23 cellular contexts compared by ENCODE assay signal in genomic region chr6:2870046-2870636, GRCh38.
"Had no signal": no experiment of that assay in that cellular context is flagged by ENCODE, and none has a peak within 500 bp of the region (broad histone marks: within the 10 kb centered on the region; RNA-seq: fewer than 3 reads in every experiment).

No MANE protein-coding gene starts in this region.

- H3K27me3 ChIP-seq: brain microvascular endothelial cell had no signal

- H3K36me3 ChIP-seq: brain microvascular endothelial cell, cardiac muscle cell had no signal

- ATAC-seq: activated CD8-positive, alpha-beta memory T cell treated with anti-CD3 and anti-CD28 coated beads, Interleukin-2, amount 10 ng/mL, durations not matched to agents 7 days and 5 days; K562 had no signal

- H3K4me3 ChIP-seq: cardiac muscle cell, K562 had no signal

- H3K9me3 Mint-ChIP-seq: activated T-cell treated with anti-CD3 and anti-CD28 coated beads, Interleukin-2, amount 50 U/mL, for 4 hours; T-cell had no signal

- DNase-seq: activated CD4-positive, alpha-beta T cell treated with anti-CD3 and anti-CD28 coated beads, Interleukin-2, amount 50 U/mL, for 4 hours; activated CD8-positive, alpha-beta memory T cell treated with anti-CD3 and anti-CD28 coated beads, Interleukin-2, amount 10 ng/mL, durations not matched to agents 7 days and 5 days; activated gamma-delta T cell; activated T-cell treated with anti-CD3 and anti-CD28 coated beads, Interleukin-2, amount 50 U/mL, for 4 hours; brain microvascular endothelial cell; Kasumi-1; NCI-H1105 treated with DMSO at 0.1 percent for 48 hours; NCI-H1436 treated with DMSO at 0.1 percent for 48 hours; NCI-H187; NCI-H2171; NCI-H226; NCI-H526; NCI-H82; SIG-M5; T-cell; T-helper 2 cell; T1000 had no signal

- H3K4me3 Mint-ChIP-seq: activated CD8-positive, alpha-beta memory T cell treated with anti-CD3 and anti-CD28 coated beads, Interleukin-2, amount 10 ng/mL, durations not matched to agents 7 days and 5 days; activated naive CD4-positive, alpha-beta T cell treated with anti-CD3 and anti-CD28 coated beads for 36 hours; activated naive CD8-positive, alpha-beta T cell; activated T-cell treated with anti-CD3 and anti-CD28 coated beads, Interleukin-2, amount 50 U/mL, for 4 hours had no signal

- H3K27ac ChIP-seq: brain microvascular endothelial cell, cardiac muscle cell, VCaP had no signal

- H3K27me3 Mint-ChIP-seq: activated CD4-positive, alpha-beta T cell treated with anti-CD3 and anti-CD28 coated beads for 36 hours; activated CD8-positive, alpha-beta memory T cell treated with anti-CD3 and anti-CD28 coated beads, Interleukin-2, amount 10 ng/mL, durations not matched to agents 7 days and 5 days; activated naive CD8-positive, alpha-beta T cell; T-cell had no signal

- H3K27ac Mint-ChIP-seq: activated naive CD4-positive, alpha-beta T cell treated with anti-CD3 and anti-CD28 coated beads for 36 hours had no signal

- H3K36me3 Mint-ChIP-seq: T-cell had no signal
